17 cellular contexts compared by ENCODE assay signal in genomic region chr1:66490817-66491216, GRCh38. TPM values are rescaled to one million over a fixed set of nuclear protein-coding genes. Genes with fewer than 3 reads are reported as not detected.
A peak's percentile ranks its signal among the peaks of the same experiment; 100 is the strongest.
DNase-seq lines count a peak whose midpoint lies in the region; ATAC-seq and TF ChIP-seq lines count a peak whose summit lies in the region.
"Had no signal": no experiment of that assay in that cellular context is flagged by ENCODE, and none has a peak within 500 bp of the region (broad histone marks: within the 10 kb centered on the region; RNA-seq: fewer than 3 reads in every experiment).

No MANE protein-coding gene starts in this region.

- ATAC-seq in GM21367 (IDR thresholded peaks at IDR 0.05; ENCODE audit: unreplicated experiment) (peak; percentile 77), HG03565 (IDR thresholded peaks at IDR 0.05; ENCODE audit: unreplicated experiment) (peak; percentile 90)
- ATAC-seq: activated CD8-positive, alpha-beta T cell treated with anti-CD3 and anti-CD28 coated beads for 36 hours; psoas muscle had no signal

- no peak overlapping the region for H3K27ac ChIP-seq in esophagus muscularis mucosa (replicated peaks in 1 of 4)
- H3K27ac ChIP-seq: KMS-11, psoas muscle, transverse colon had no signal

- TF ChIP-seq CTCF in GM12865 (IDR thresholded peaks at IDR 0.05; ENCODE audit: insufficient read depth, low read depth, low read length, missing control alignments) (no peak), esophagus muscularis mucosa (IDR thresholded peaks at IDR 0.05) (no peak), mesothelial cell of epicardium (IDR thresholded peaks at IDR 0.05; ENCODE audit: unreplicated experiment) (no peak)

- peaks cover 0 to 11% (median 7%) of the 10 kb centered on the region in 4 donors for H3K4me1 ChIP-seq in esophagus muscularis mucosa
- H3K4me1 ChIP-seq: psoas muscle, transverse colon had no signal

- no peaks in the 10 kb centered on the region for H3K9me3 Mint-ChIP-seq in mesothelial cell of epicardium
- H3K9me3 Mint-ChIP-seq: activated CD8-positive, alpha-beta T cell treated with anti-CD3 and anti-CD28 coated beads for 36 hours had no signal

- H3K4me1 Mint-ChIP-seq in mesothelial cell of epicardium: peaks cover 7% of the 10 kb centered on the region

- no peaks in the 10 kb centered on the region for H3K27me3 ChIP-seq in esophagus muscularis mucosa
- H3K27me3 ChIP-seq: transverse colon had no signal

- TF ChIP-seq POLR2A in esophagus muscularis mucosa (IDR thresholded peaks at IDR 0.05; ENCODE audit: low read depth): no peak

- TF ChIP-seq EP300 in esophagus muscularis mucosa (IDR thresholded peaks at IDR 0.05): no peak

- intact Hi-C loops in esophagus muscularis mucosa (cut with DNase I): no loop called here

- DNase-seq in GM12865 (ENCODE audit: low read depth): peak; percentile 61
- DNase-seq in fibroblast of peridontal ligament (ENCODE audit: extremely low read depth): peak; percentile 56
- DNase-seq in NCI-H345 treated with DMSO at 0.1 percent for 48 hours (lab: John Stamatoyannopoulos, UW; ENCODE audit: unreplicated experiment): no peak
- no peak for DNase-seq in activated CD4-positive, CD25-positive, alpha-beta regulatory T cell treated with anti-CD3 and anti-CD28 coated beads, Interleukin-2, amount 50 U/mL, for 72 hours
- DNase-seq in esophagus muscularis mucosa (ENCODE audit: extremely low spot score): no peak
- no peak for DNase-seq in mesothelial cell of epicardium (ENCODE audit: low spot score in 2 of 2, unreplicated experiment in 2 of 2)
- DNase-seq: activated CD8-positive, alpha-beta T cell treated with anti-CD3 and anti-CD28 coated beads for 36 hours; activated effector memory CD4-positive, alpha-beta T cell treated with Interleukin-2 at 50 U/mL for 16 hours; DMS153; effector CD8-positive, alpha-beta T cell; NCI-H1930; NCI-H774; psoas muscle; transverse colon had no signal

- no peak overlapping the region for H3K4me3 ChIP-seq in GM12865 (ENCODE audit: low read depth, low read length)
- no peak overlapping the region for H3K4me3 ChIP-seq in esophagus muscularis mucosa
- H3K4me3 ChIP-seq: psoas muscle, transverse colon had no signal

- H3K27me3 Mint-ChIP-seq in mesothelial cell of epicardium (ENCODE audit: low read depth): no peaks in the 10 kb centered on the region
- H3K27me3 Mint-ChIP-seq: activated CD8-positive, alpha-beta T cell treated with anti-CD3 and anti-CD28 coated beads for 36 hours had no signal

- 64% methylated on average over 2 of the region's 2 CpGs for WGBS in esophagus muscularis mucosa

- no peak overlapping the region for H3K27ac Mint-ChIP-seq in mesothelial cell of epicardium
- H3K27ac Mint-ChIP-seq: activated CD8-positive, alpha-beta T cell treated with anti-CD3 and anti-CD28 coated beads for 36 hours had no signal

- H3K4me3 Mint-ChIP-seq in mesothelial cell of epicardium: no peak overlapping the region
- H3K4me3 Mint-ChIP-seq: activated CD8-positive, alpha-beta T cell treated with anti-CD3 and anti-CD28 coated beads for 36 hours had no signal

- no peaks in the 10 kb centered on the region for H3K9me3 ChIP-seq in esophagus muscularis mucosa
- H3K9me3 ChIP-seq: psoas muscle, transverse colon had no signal

- no peaks in the 10 kb centered on the region for H3K36me3 Mint-ChIP-seq in mesothelial cell of epicardium

- no peaks in the 10 kb centered on the region for H3K36me3 ChIP-seq in esophagus muscularis mucosa
- H3K36me3 ChIP-seq: transverse colon had no signal

RNA-seq across cellular contexts. Expression of gene SGIP1, which starts 43.1 kb away (rescaled TPM):
- total RNA-seq in esophagus muscularis mucosa (10 to 100 TPM in 3 of 4 donors, 1 to 10 TPM in 1; 9.1 to 16.2 (median 11.8) TPM), mesothelial cell of epicardium (8.6 to 11.9 TPM (median 9.8 TPM) in 3 replicates)
- total RNA-seq: activated CD8-positive, alpha-beta T cell treated with anti-CD3 and anti-CD28 coated beads for 36 hours had no signal

Comparison
In these comparisons a context has a peak if more than half of its experiments do, and no peak if none do; other contexts are left out.
1. DNase-seq: peak in GM12865 (single experiment) and fibroblast of peridontal ligament (single experiment); none in NCI-H345 treated with DMSO at 0.1 percent for 48 hours (single experiment), activated CD4-positive, CD25-positive, alpha-beta regulatory T cell treated with anti-CD3 and anti-CD28 coated beads, Interleukin-2, amount 50 U/mL, for 72 hours (single experiment), esophagus muscularis mucosa (single experiment) and mesothelial cell of epicardium (0 of 2).